Comparison of ENCODE assay signal across 29 cellular contexts in genomic region chr15:73291441-73291840, GRCh38.
DNase-seq lines count a peak whose midpoint lies in the region; TF ChIP-seq lines count a peak whose summit lies in the region.
"Had no signal": no experiment of that assay in that cellular context is flagged by ENCODE, and none has a peak within 500 bp of the region (broad histone marks: within the 10 kb centered on the region; RNA-seq: fewer than 3 reads in every experiment).

No MANE protein-coding gene starts in this region.

- TF ChIP-seq CTCF in HEK293 (tag by site-specific recombination; IDR thresholded peaks at IDR 0.05), result no peak
- no peak for TF ChIP-seq CTCF in esophagus muscularis mucosa (IDR thresholded peaks at IDR 0.05)

- H3K36me3 ChIP-seq in HEK293 (ENCODE audit: control insufficient read depth in 2 of 2, insufficient read depth in 1 of 2, low read length in 2 of 2), result peaks cover 27 to 54% of the 10 kb centered on the region in 2 experiments
- peaks cover 14 to 88% (median 55%) of the 10 kb centered on the region in 4 donors for H3K36me3 ChIP-seq in esophagus muscularis mucosa
- H3K36me3 ChIP-seq: BE2C had no signal

- 93% methylated on average over 1 of the region's 1 CpG for WGBS in esophagus muscularis mucosa

- TF ChIP-seq EP300 in esophagus muscularis mucosa (IDR thresholded peaks at IDR 0.05), result no peak

- H3K9me3 ChIP-seq in HEK293 (ENCODE audit: control insufficient read depth, insufficient read depth, low read depth, low read length) (no peaks in the 10 kb centered on the region), esophagus muscularis mucosa (no peaks in the 10 kb centered on the region)
- H3K9me3 ChIP-seq: A549; BE2C; BLaER1; BLaER1 treated with 17β-estradiol and CSF1 and Interleukin-3, amounts not matched to agents 10 nM and 100 nM; Caco-2 had no signal

- POLR2A ChIA-PET in HEK293 (lab: Yijun Ruan, JAX), result no interaction called here

- no peak overlapping the region for H3K27ac ChIP-seq in HEK293 (ENCODE audit: extremely low read depth, low read depth, low read length)
- no peak overlapping the region for H3K27ac ChIP-seq in esophagus muscularis mucosa (replicated peaks in 1 of 4)
- H3K27ac ChIP-seq: 22Rv1; A549; BLaER1; BLaER1 treated with 17β-estradiol and CSF1 and Interleukin-3, amounts not matched to agents 10 nM and 100 nM; C4-2B had no signal

- H3K4me1 ChIP-seq in HEK293 (ENCODE audit: control insufficient read depth, insufficient read depth, low read length) (no peaks in the 10 kb centered on the region), esophagus muscularis mucosa (peaks cover 0 to 11% (median 10%) of the 10 kb centered on the region in 4 donors)
- H3K4me1 ChIP-seq: A549, BE2C, Caco-2 had no signal

- DNase-seq in esophagus muscularis mucosa (ENCODE audit: extremely low spot score) (peak; percentile 70), midbrain (lab: John Stamatoyannopoulos, UW) (no peak), hypothalamus (lab: John Stamatoyannopoulos, UW) (no peak)
- DNase-seq: 8988T; ACHN; AML-193; BE2C; C1 segment of cervical spinal cord; Caco-2; Calu3; CD4-positive, alpha-beta memory T cell; CD4-positive, alpha-beta T cell; CD4-positive, CD25-positive, alpha-beta regulatory T cell; CD8-positive, alpha-beta memory T cell; CD8-positive, alpha-beta T cell; COR-L47; DMS 273 treated with DMSO at 0.1 percent for 48 hours; DMS153; DMS53; DMS79; DMS79 treated with DMSO at 0.1 percent for 48 hours; DND-41; EL had no signal

- TF ChIP-seq POLR2A in esophagus muscularis mucosa (IDR thresholded peaks at IDR 0.05; ENCODE audit: low read depth), result no peak

- no peaks in the 10 kb centered on the region for H3K27me3 ChIP-seq in esophagus muscularis mucosa
- H3K27me3 ChIP-seq: BLaER1; BLaER1 treated with 17β-estradiol and CSF1 and Interleukin-3, amounts not matched to agents 10 nM and 100 nM had no signal

- H3K4me3 ChIP-seq in HEK293 (ENCODE audit: low read depth, low read length) (no peak overlapping the region), esophagus muscularis mucosa (no peak overlapping the region)
- H3K4me3 ChIP-seq: A549; BLaER1; BLaER1 treated with 17β-estradiol and CSF1 and Interleukin-3, amounts not matched to agents 10 nM and 100 nM had no signal

- intact Hi-C loops in esophagus muscularis mucosa (cut with DNase I), result no loop called here

- CTCF ChIA-PET in HEK293 (lab: Yijun Ruan, JAX), result interaction anchor here (0.6 to 1.2 kb wide), 3 partner anchors 18 to 1016 kb away, joined by 3 to 4 read pairs (median 3); no protein-coding TSS in a partner anchor

TF ChIP-seq in HEK293, 187 proteins besides CTCF, POLR2A, EP300 and RAD21:
- no peak for TF ChIP-seq PATZ1 (tag by site-specific recombination; IDR thresholded peaks at IDR 0.05)
- peak; percentile 54 for TF ChIP-seq SCRT2 (tag by site-specific recombination; IDR thresholded peaks at IDR 0.05)
